Comparison of ENCODE assay signal across 11 cellular contexts in the genomic region with DNA sequence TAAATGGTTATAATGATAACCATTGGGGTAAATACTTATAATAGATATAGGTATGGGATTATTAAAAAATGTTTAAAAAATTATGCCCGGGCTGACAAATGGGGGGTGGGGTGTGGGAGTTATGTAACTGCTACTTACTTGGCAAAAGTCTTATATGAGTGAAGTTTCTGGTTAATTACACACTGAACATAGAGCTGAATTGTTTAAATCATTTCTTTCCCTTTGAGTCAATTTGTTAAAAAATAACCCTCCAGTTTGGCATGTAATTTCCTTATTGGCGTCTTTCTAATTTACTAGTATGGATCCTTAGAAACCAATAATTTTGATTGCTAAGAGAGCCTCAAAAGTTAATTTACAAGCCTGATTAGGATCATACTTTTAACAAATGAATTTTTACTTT. TPM values are rescaled to one million over a fixed set of nuclear protein-coding genes. Genes with fewer than 3 reads are reported as not detected.
"Had no signal": no experiment of that assay in that cellular context is flagged by ENCODE, and none has a peak within 500 bp of the region (broad histone marks: within the 10 kb centered on the region; RNA-seq: fewer than 3 reads in every experiment).

No MANE protein-coding gene starts in this region.

- H3K27ac ChIP-seq: GM23248, HL-60 had no signal

- DNase-seq: GM23248, GOT3, H7, HFFc6, IMR-90, KG1 had no signal

- H3K4me3 Mint-ChIP-seq: HFFc6 had no signal

- H2AFZ ChIP-seq: GM23248 had no signal

- H3K9ac ChIP-seq: GM23248 had no signal

- FAIRE-seq: K562 had no signal

- H3K4me1 ChIP-seq: HAP-1 had no signal

- H3K27ac Mint-ChIP-seq: HFFc6 had no signal

- H3K9me3 ChIP-seq: HAP-1 had no signal

- H3K36me3 ChIP-seq: HAP-1 had no signal

- H3K4me3 ChIP-seq: GM23248, HAP-1, K562 had no signal

RNA-seq across cellular contexts. Expression of a gene that starts 16.7 kb away (rescaled TPM):
- total RNA-seq: GM23248, HFFc6, HT1080, IMR-90 had no signal
- polyA plus RNA-seq: GM23248, IMR-90 had no signal

RNA-seq across cellular contexts. Expression of a gene that starts 57.1 kb away (rescaled TPM):
- total RNA-seq: GM23248, H4, HFFc6, HT1080, IMR-90 had no signal
- polyA plus RNA-seq: GM23248, IMR-90 had no signal
